1 cellular context compared by ENCODE assay signal in the genomic region with DNA sequence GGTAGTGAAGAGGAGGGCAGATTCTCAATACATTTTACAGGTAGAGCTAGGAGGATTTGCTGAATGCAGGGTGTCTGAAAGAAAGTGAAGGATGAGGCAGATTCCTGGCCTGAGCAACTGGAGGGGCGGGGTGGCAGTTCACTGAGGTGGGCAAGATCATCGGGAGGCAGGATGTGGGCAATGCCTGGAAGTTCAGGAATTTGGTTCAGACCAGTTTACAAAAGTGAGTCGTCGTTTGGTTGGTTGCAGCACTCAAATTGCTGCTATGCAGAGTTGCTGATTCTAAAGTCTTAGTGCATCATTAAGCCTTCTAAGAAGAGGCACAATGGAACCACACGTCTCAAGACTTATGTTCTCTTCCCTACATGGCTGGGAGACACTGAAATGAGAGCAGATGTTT.
TF ChIP-seq lines count a peak whose summit lies in the region.

No MANE protein-coding gene starts in this region.

TF ChIP-seq in H1, 55 proteins besides CTCF, POLR2A, EP300 and RAD21 (continued from another document):
- no peak for TF ChIP-seq CHD7 (IDR thresholded peaks at IDR 0.05; ENCODE audit: insufficient replicate concordance, low read length)
- TF ChIP-seq SP2 (IDR thresholded peaks at IDR 0.05; ENCODE audit: low read length): no peak
- no peak for TF ChIP-seq PHF8 (conservative IDR thresholded peaks at IDR 0.05; ENCODE audit: low read depth, low read length)
